14 cellular contexts compared by ENCODE assay signal in genomic region chr6:31557443-31558317, GRCh38. TPM values are rescaled to one million over a fixed set of nuclear protein-coding genes. Genes with fewer than 3 reads are reported as not detected.
DNase-seq lines count a peak whose midpoint lies in the region; ATAC-seq and TF ChIP-seq lines count a peak whose summit lies in the region.
"Had no signal": no experiment of that assay in that cellular context is flagged by ENCODE, and none has a peak within 500 bp of the region (broad histone marks: within the 10 kb centered on the region; RNA-seq: fewer than 3 reads in every experiment).

No MANE protein-coding gene starts in this region.

- H3K27me3 ChIP-seq in BLaER1 treated with 17β-estradiol and CSF1 and Interleukin-3, amounts not matched to agents 10 nM and 100 nM: no peaks in the 10 kb centered on the region
- no peaks in the 10 kb centered on the region for H3K27me3 ChIP-seq in mesenchymal stem cell (ENCODE audit: control insufficient read depth in 1 of 2, insufficient read depth in 1 of 2, low read length in 2 of 2)
- no peaks in the 10 kb centered on the region for H3K27me3 ChIP-seq in MG63
- H3K27me3 ChIP-seq: ovary had no signal

- no peak for DNase-seq in mesenchymal stem cell
- DNase-seq in lower leg skin (ENCODE audit: low spot score in 2 of 2): no peak
- no peak for DNase-seq in MG63
- no peak for DNase-seq in stimulated activated CD4-positive, alpha-beta T cell treated with anti-CD3 and anti-CD28 coated beads, Interleukin-2, amount 100 ng/mL, for 48 hours
- DNase-seq: COR-L47, islet precursor cell, MV-4-11, NCI-H524 treated with DMSO at 0.1 percent for 48 hours, ovary had no signal

- no peak for ATAC-seq in HG02678 (IDR thresholded peaks at IDR 0.05; ENCODE audit: unreplicated experiment)

- no peak overlapping the region for H3K14ac ChIP-seq in mesenchymal stem cell (ENCODE audit: low read length in 2 of 2)

- peak overlapping the region; percentile 98 for H2BK15ac ChIP-seq in mesenchymal stem cell (ENCODE audit: low read depth, poor library complexity, severe bottlenecking)

- TF ChIP-seq CTCF in GM12875 (IDR thresholded peaks at IDR 0.05; ENCODE audit: borderline replicate concordance, insufficient read depth, low read depth, low read length): no peak
- no peak for TF ChIP-seq CTCF in lower leg skin (IDR thresholded peaks at IDR 0.05)

- H3K79me1 ChIP-seq in mesenchymal stem cell (replicated peaks; ENCODE audit: low read length, poor library complexity, severe bottlenecking): peaks cover 26% of the 10 kb centered on the region

- H3K18ac ChIP-seq in mesenchymal stem cell (ENCODE audit: low read depth in 1 of 2, low read length in 2 of 2): peak overlapping the region in 1 of 2 experiments; percentile 56

- peaks cover 14% of the 10 kb centered on the region for H3K36me3 Mint-ChIP-seq in activated naive CD8-positive, alpha-beta T cell

- peaks cover 13 to 35% (median 21%) of the 10 kb centered on the region in 11 experiments; a peak in 17 of 22 replicates for H3K36me3 ChIP-seq in BLaER1 treated with 17β-estradiol and CSF1 and Interleukin-3, amounts not matched to agents 10 nM and 100 nM
- peaks cover 31 to 71% of the 10 kb centered on the region in 2 experiments for H3K36me3 ChIP-seq in mesenchymal stem cell (ENCODE audit: control insufficient read depth in 1 of 2, insufficient read depth in 2 of 2, low read depth in 1 of 2, low read length in 2 of 2)
- H3K36me3 ChIP-seq in MG63: peaks cover 7% of the 10 kb centered on the region
- H3K36me3 ChIP-seq: ovary had no signal

- peak overlapping the region; percentile 93 for H4K91ac ChIP-seq in mesenchymal stem cell (ENCODE audit: low read length)

- peak overlapping the region; percentile 63 for H3K4me3 Mint-ChIP-seq in activated naive CD8-positive, alpha-beta T cell
- H3K4me3 Mint-ChIP-seq: type B pancreatic cell had no signal

- H3K27ac Mint-ChIP-seq in activated naive CD8-positive, alpha-beta T cell: peak overlapping the region; percentile 97
- H3K27ac Mint-ChIP-seq: type B pancreatic cell had no signal

- H2BK120ac ChIP-seq in mesenchymal stem cell (ENCODE audit: low read depth, low read length): no peak overlapping the region

- H3K4me1 ChIP-seq in BLaER1 treated with 17β-estradiol and CSF1 and Interleukin-3, amounts not matched to agents 10 nM and 100 nM: peaks cover 78 to 99% (median 94%) of the 10 kb centered on the region in 10 experiments
- peaks cover 25% of the 10 kb centered on the region for H3K4me1 ChIP-seq in mesenchymal stem cell (ENCODE audit: control insufficient read depth, insufficient read depth, low read depth, low read length)

- H3K4me3 ChIP-seq in BLaER1 treated with 17β-estradiol and CSF1 and Interleukin-3, amounts not matched to agents 10 nM and 100 nM: peak overlapping the region; percentile 30 to 69 (median 58)
- H3K4me3 ChIP-seq in GM12875 (ENCODE audit: low read depth, low read length): peak overlapping the region; percentile 39
- no peak overlapping the region for H3K4me3 ChIP-seq in mesenchymal stem cell (ENCODE audit: insufficient read depth in 1 of 2, low read depth in 1 of 2, low read length in 2 of 2)
- H3K4me3 ChIP-seq in lower leg skin (ENCODE audit: low read depth, poor library complexity, severe bottlenecking): no peak overlapping the region
- H3K4me3 ChIP-seq in MG63: no peak overlapping the region
- H3K4me3 ChIP-seq: ovary had no signal

- H3K4ac ChIP-seq in mesenchymal stem cell (ENCODE audit: low read depth in 1 of 2, low read length in 2 of 2): no peak overlapping the region

- H4K20me1 ChIP-seq in BLaER1 treated with 17β-estradiol and CSF1 and Interleukin-3, amounts not matched to agents 10 nM and 100 nM: no peaks in the 10 kb centered on the region; a peak in 2 of 22 replicates

- H3K4me2 ChIP-seq in BLaER1 treated with 17β-estradiol and CSF1 and Interleukin-3, amounts not matched to agents 10 nM and 100 nM: peak overlapping the region; percentile 96 to 100 (median 100)
- H3K4me2 ChIP-seq in mesenchymal stem cell (ENCODE audit: low read length, poor library complexity, severe bottlenecking): no peak overlapping the region

- no peak overlapping the region for H3K23ac ChIP-seq in mesenchymal stem cell (ENCODE audit: low read length in 2 of 2)

- H2AK5ac ChIP-seq in mesenchymal stem cell (ENCODE audit: low read length, severe bottlenecking): peak overlapping the region; percentile 34

- H3K9me3 ChIP-seq in BLaER1 treated with 17β-estradiol and CSF1 and Interleukin-3, amounts not matched to agents 10 nM and 100 nM (replicated peaks in 1 of 11): no peaks in the 10 kb centered on the region
- H3K9me3 ChIP-seq in mesenchymal stem cell (ENCODE audit: control insufficient read depth, low read length): no peaks in the 10 kb centered on the region
- no peaks in the 10 kb centered on the region for H3K9me3 ChIP-seq in MG63
- H3K9me3 ChIP-seq: ovary had no signal

- H4K8ac ChIP-seq in mesenchymal stem cell (ENCODE audit: low read length): peak overlapping the region; percentile 79

- H3K4me1 Mint-ChIP-seq in activated naive CD8-positive, alpha-beta T cell (ENCODE audit: low read depth): peaks cover 72% of the 10 kb centered on the region

- no peak overlapping the region for H2BK5ac ChIP-seq in mesenchymal stem cell (ENCODE audit: low read depth, low read length, poor library complexity, severe bottlenecking)

- no peak overlapping the region for H2BK12ac ChIP-seq in mesenchymal stem cell (ENCODE audit: low read length in 2 of 2)

- H3K9me3 Mint-ChIP-seq in activated naive CD8-positive, alpha-beta T cell (ENCODE audit: low read depth): no peaks in the 10 kb centered on the region
- H3K9me3 Mint-ChIP-seq: type B pancreatic cell had no signal

- no peak overlapping the region for H2AFZ ChIP-seq in mesenchymal stem cell (ENCODE audit: low read depth, low read length)

- intact Hi-C loops in lower leg skin (cut with DNase I; ENCODE audit: low total_unique reads): no loop called here

- peak overlapping the region; percentile 65 to 96 (median 92) for H3K9ac ChIP-seq in BLaER1 treated with 17β-estradiol and CSF1 and Interleukin-3, amounts not matched to agents 10 nM and 100 nM
- H3K9ac ChIP-seq in mesenchymal stem cell (ENCODE audit: low read length): no peak overlapping the region

- 88% methylated on average over 22 of the region's 24 CpGs for WGBS in mesenchymal stem cell
- 75 to 76% methylated on average over 24 of the region's 24 CpGs for WGBS in lower leg skin, 2 donors

- H3K27me3 Mint-ChIP-seq in activated naive CD8-positive, alpha-beta T cell: no peaks in the 10 kb centered on the region
- H3K27me3 Mint-ChIP-seq: type B pancreatic cell had no signal

- no peak for TF ChIP-seq POLR2A in lower leg skin (IDR thresholded peaks at IDR 0.05)

- peak overlapping the region; percentile 82 to 100 (median 99) for H3K27ac ChIP-seq in BLaER1 treated with 17β-estradiol and CSF1 and Interleukin-3, amounts not matched to agents 10 nM and 100 nM
- H3K27ac ChIP-seq in mesenchymal stem cell (ENCODE audit: low read length, poor library complexity, severe bottlenecking): no peak overlapping the region
- H3K27ac ChIP-seq: ovary had no signal

RNA-seq across cellular contexts. Expression of gene NFKBIL1, which starts 10.3 kb away (rescaled TPM):
- 19.3 TPM for polyA plus RNA-seq in mesenchymal stem cell (2013, experiment 1 of 2)
- 17.1 TPM for polyA plus RNA-seq in mesenchymal stem cell (2013, experiment 2 of 2)
- 10 to 100 TPM; 25.2 to 44.4 (median 28.5) TPM for total RNA-seq in lower leg skin
- 19.7 and 29.3 TPM in 2 replicates for total RNA-seq in MG63 (2014; rRNA removed; shearing (Covaris generic); ENCODE audit: low replicate concordance)

RNA-seq across cellular contexts. Expression of gene ATP6V1G2, which starts 11.3 kb away (rescaled TPM):
- polyA plus RNA-seq in mesenchymal stem cell (2013, experiment 1 of 2): 1.7 TPM
- 1.5 TPM for polyA plus RNA-seq in mesenchymal stem cell (2013, experiment 2 of 2)
- total RNA-seq in lower leg skin: 1 to 10 TPM in 1 of 4 donors, under 1 TPM in 1, not detected in 2; 0.46 to 1.3 TPM
- 2.1 and 3.4 TPM in 2 replicates for total RNA-seq in MG63 (2014; rRNA removed; shearing (Covaris generic); ENCODE audit: low replicate concordance)

RNA-seq across cellular contexts. Expression of gene LTA, which starts 14.4 kb away (rescaled TPM):
- 0.06 TPM for polyA plus RNA-seq in mesenchymal stem cell (2013, experiment 1 of 2)
- not detected for polyA plus RNA-seq in mesenchymal stem cell (2013, experiment 2 of 2)
- total RNA-seq in lower leg skin: not detected
- total RNA-seq in MG63 (2014; rRNA removed; shearing (Covaris generic); ENCODE audit: low replicate concordance): not detected in 2 replicates

RNA-seq across cellular contexts. Expression of gene DDX39B, which starts 15.9 kb away (rescaled TPM):
- 151 TPM for polyA plus RNA-seq in mesenchymal stem cell (2013, experiment 1 of 2)
- 154 TPM for polyA plus RNA-seq in mesenchymal stem cell (2013, experiment 2 of 2)
- total RNA-seq in lower leg skin: 100 to 1,000 TPM; 176 to 355 (median 238) TPM
- 389 and 536 TPM in 2 replicates for total RNA-seq in MG63 (2014; rRNA removed; shearing (Covaris generic); ENCODE audit: low replicate concordance)

RNA-seq across cellular contexts. Expression of gene TNF, which starts 17.7 kb away (rescaled TPM):
- polyA plus RNA-seq in mesenchymal stem cell (2013, experiment 1 of 2): not detected
- polyA plus RNA-seq in mesenchymal stem cell (2013, experiment 2 of 2): 0.03 TPM
- 1 to 10 TPM in 1 of 4 donors, under 1 TPM in 3; 0.38 to 1.4 (median 0.59) TPM for total RNA-seq in lower leg skin
- total RNA-seq in MG63 (2014; rRNA removed; shearing (Covaris generic); ENCODE audit: low replicate concordance): not detected in 2 replicates

Comparison
In these comparisons a context has a peak if more than half of its experiments do, and no peak if none do; other contexts are left out.
1. H3K4me3 ChIP-seq: peak in BLaER1 treated with 17β-estradiol and CSF1 and Interleukin-3, amounts not matched to agents 10 nM and 100 nM (10 of 10) and GM12875 (single experiment); none in mesenchymal stem cell (0 of 2), lower leg skin (single experiment) and MG63 (single experiment).